Comparison of ENCODE assay signal across 11 cellular contexts in genomic region chr17:76236603-76237002, GRCh38. TPM values are rescaled to one million over a fixed set of nuclear protein-coding genes. Genes with fewer than 3 reads are reported as not detected.
A peak's percentile ranks its signal among the peaks of the same experiment; 100 is the strongest.
DNase-seq lines count a peak whose midpoint lies in the region; ATAC-seq lines count a peak whose summit lies in the region.
"Had no signal": no experiment of that assay in that cellular context is flagged by ENCODE, and none has a peak within 500 bp of the region (broad histone marks: within the 10 kb centered on the region; RNA-seq: fewer than 3 reads in every experiment).

No MANE protein-coding gene starts in this region.

- ATAC-seq in T-cell (replicated peaks in 1 of 4) = no peak
- ATAC-seq in naive thymus-derived CD8-positive, alpha-beta T cell = no peak
- ATAC-seq in GM21825 (IDR thresholded peaks at IDR 0.05; ENCODE audit: unreplicated experiment) = no peak
- ATAC-seq in HG03439 (IDR thresholded peaks at IDR 0.05; ENCODE audit: unreplicated experiment) = no peak
- ATAC-seq: HCT116 had no signal

- H3K9me3 Mint-ChIP-seq in activated naive CD8-positive, alpha-beta T cell (ENCODE audit: low read depth) = no peaks in the 10 kb centered on the region
- H3K9me3 Mint-ChIP-seq in activated naive CD8-positive, alpha-beta T cell treated with anti-CD3 and anti-CD28 coated beads for 36 hours = peaks cover 3% of the 10 kb centered on the region
- no peaks in the 10 kb centered on the region for H3K9me3 Mint-ChIP-seq in T-cell
- H3K9me3 Mint-ChIP-seq in naive thymus-derived CD8-positive, alpha-beta T cell = no peaks in the 10 kb centered on the region

- no peak for DNase-seq in activated naive CD8-positive, alpha-beta T cell treated with anti-CD3 and anti-CD28 coated beads for 36 hours
- no peak for DNase-seq in T-cell
- no peak for DNase-seq in naive thymus-derived CD8-positive, alpha-beta T cell
- DNase-seq: Caco-2, GOT3, H7 had no signal

- no peak overlapping the region for H3K4me3 Mint-ChIP-seq in activated naive CD8-positive, alpha-beta T cell
- H3K4me3 Mint-ChIP-seq in activated naive CD8-positive, alpha-beta T cell treated with anti-CD3 and anti-CD28 coated beads for 36 hours = no peak overlapping the region
- no peak overlapping the region for H3K4me3 Mint-ChIP-seq in T-cell
- H3K4me3 Mint-ChIP-seq in naive thymus-derived CD8-positive, alpha-beta T cell = no peak overlapping the region
- H3K4me3 Mint-ChIP-seq: B cell had no signal

- H3K27ac Mint-ChIP-seq in activated naive CD8-positive, alpha-beta T cell = peak overlapping the region; percentile 79
- no peak overlapping the region for H3K27ac Mint-ChIP-seq in activated naive CD8-positive, alpha-beta T cell treated with anti-CD3 and anti-CD28 coated beads for 36 hours
- peak overlapping the region; percentile 63 to 72 for H3K27ac Mint-ChIP-seq in T-cell
- H3K27ac Mint-ChIP-seq in naive thymus-derived CD8-positive, alpha-beta T cell = peak overlapping the region in 6 of 10 donors; percentile 50 to 85 (median 76)
- H3K27ac Mint-ChIP-seq: B cell had no signal

- POLR2A ChIA-PET in T-cell (lab: Charles Lee) = no interaction called here
- POLR2A ChIA-PET in naive thymus-derived CD8-positive, alpha-beta T cell (lab: Charles Lee) = interaction anchor here (0.7 to 31.3 kb wide), 3 partner anchors 13 to 57 kb away, joined by 5 to 923 read pairs (median 10); partner anchors contain the start of gene UBALD2

- H3K4me1 Mint-ChIP-seq in activated naive CD8-positive, alpha-beta T cell (ENCODE audit: low read depth) = peaks cover 52% of the 10 kb centered on the region
- peaks cover 60% of the 10 kb centered on the region for H3K4me1 Mint-ChIP-seq in activated naive CD8-positive, alpha-beta T cell treated with anti-CD3 and anti-CD28 coated beads for 36 hours
- H3K4me1 Mint-ChIP-seq in T-cell = peaks cover 46 to 61% (median 52%) of the 10 kb centered on the region in 3 donors
- H3K4me1 Mint-ChIP-seq in naive thymus-derived CD8-positive, alpha-beta T cell = peaks cover 24 to 52% (median 47%) of the 10 kb centered on the region in 4 donors

- no peaks in the 10 kb centered on the region for H3K27me3 Mint-ChIP-seq in activated naive CD8-positive, alpha-beta T cell
- H3K27me3 Mint-ChIP-seq in activated naive CD8-positive, alpha-beta T cell treated with anti-CD3 and anti-CD28 coated beads for 36 hours = no peaks in the 10 kb centered on the region
- H3K27me3 Mint-ChIP-seq in T-cell = no peaks in the 10 kb centered on the region
- peaks cover 0 to 9% (median 0%) of the 10 kb centered on the region in 5 donors for H3K27me3 Mint-ChIP-seq in naive thymus-derived CD8-positive, alpha-beta T cell

- CTCF ChIA-PET in T-cell (lab: Charles Lee) = no interaction called here

- peaks cover 5% of the 10 kb centered on the region for H3K36me3 Mint-ChIP-seq in activated naive CD8-positive, alpha-beta T cell
- peaks cover 29% of the 10 kb centered on the region for H3K36me3 Mint-ChIP-seq in activated naive CD8-positive, alpha-beta T cell treated with anti-CD3 and anti-CD28 coated beads for 36 hours
- peaks cover 3% of the 10 kb centered on the region for H3K36me3 Mint-ChIP-seq in T-cell
- peaks cover 0 to 2% (median 2%) of the 10 kb centered on the region in 3 donors for H3K36me3 Mint-ChIP-seq in naive thymus-derived CD8-positive, alpha-beta T cell

RNA-seq across cellular contexts. Expression of gene RNF157, which starts 3.7 kb away (rescaled TPM):
- 10 to 100 TPM; 30.4 to 34.7 TPM for total RNA-seq in activated naive CD8-positive, alpha-beta T cell treated with anti-CD3 and anti-CD28 coated beads for 36 hours
- 10 to 100 TPM; 50.7 to 66.5 (median 61.9) TPM for total RNA-seq in T-cell
- 10 to 100 TPM; 46.1 to 46.4 TPM for total RNA-seq in naive thymus-derived CD8-positive, alpha-beta T cell
- polyA plus RNA-seq in naive thymus-derived CD8-positive, alpha-beta T cell = 10 to 100 TPM in 2 of 3 donors, 1 to 10 TPM in 1; 4.9 to 29.4 (median 10.5) TPM

RNA-seq across cellular contexts. Expression of gene UBALD2, which starts 28.5 kb away (rescaled TPM):
- total RNA-seq in activated naive CD8-positive, alpha-beta T cell treated with anti-CD3 and anti-CD28 coated beads for 36 hours = 100 to 1,000 TPM; 262 to 268 TPM
- total RNA-seq in T-cell = 100 to 1,000 TPM; 163 to 277 (median 177) TPM
- total RNA-seq in naive thymus-derived CD8-positive, alpha-beta T cell = 100 to 1,000 TPM; 111 to 122 TPM
- 1 to 10 TPM; 6.6 to 9.7 (median 8.2) TPM for polyA plus RNA-seq in naive thymus-derived CD8-positive, alpha-beta T cell
